Comparison of ENCODE assay signal across 24 cellular contexts in genomic region chr19:8120636-8121480, GRCh38. TPM values are rescaled to one million over a fixed set of nuclear protein-coding genes. Genes with fewer than 3 reads are reported as not detected.
A peak's percentile ranks its signal among the peaks of the same experiment; 100 is the strongest.
DNase-seq lines count a peak whose midpoint lies in the region; ATAC-seq, FAIRE-seq and TF ChIP-seq lines count a peak whose summit lies in the region.
"Had no signal": no experiment of that assay in that cellular context is flagged by ENCODE, and none has a peak within 500 bp of the region (broad histone marks: within the 10 kb centered on the region; RNA-seq: fewer than 3 reads in every experiment).

No MANE protein-coding gene starts in this region.

- H4K20me1 ChIP-seq in GM23338 (replicated peaks; ENCODE audit: insufficient read depth) (no peaks in the 10 kb centered on the region), H9 (ENCODE audit: control insufficient read depth, insufficient read depth, insufficient read length) (no peaks in the 10 kb centered on the region), H1 (replicated peaks in 1 of 2; ENCODE audit: control insufficient read depth in 1 of 2, insufficient read depth in 2 of 2, low read length in 2 of 2) (peaks cover 0 to 7% of the 10 kb centered on the region in 2 experiments)

- no peaks in the 10 kb centered on the region for H3K23me2 ChIP-seq in H9 (ENCODE audit: insufficient read length, low read depth, low read length, poor library complexity, severe bottlenecking)
- 0 out of 2 replicates have a peak, but pooled peaks cover 2% of the 10 kb centered on the region for H3K23me2 ChIP-seq in H1 (ENCODE audit: low read depth, low read length)

- H3F3A ChIP-seq in GM23338 (replicated peaks; ENCODE audit: low read depth): peaks cover 20% of the 10 kb centered on the region; the same call in 1 of the 2 replicates

- H3K4me3 ChIP-seq in GM23338 (no peak overlapping the region), H1 (ENCODE audit: extremely low read depth in 1 of 4, insufficient read depth in 2 of 4, low read depth in 3 of 4, low read length in 4 of 4) (no peak overlapping the region)

- H2BK12ac ChIP-seq in H9 (ENCODE audit: insufficient read length, low read depth, low read length): no peak overlapping the region
- peak overlapping the region; percentile 75; the same call in 1 of the 2 replicates for H2BK12ac ChIP-seq in H1 (ENCODE audit: low read depth, low read length)

- peaks cover 9% of the 10 kb centered on the region; the same call in 1 of the 2 replicates for H3K4me1 ChIP-seq in GM23338 (ENCODE audit: insufficient read depth)
- no peaks in the 10 kb centered on the region; the same call in 1 of the 2 replicates for H3K4me1 ChIP-seq in H9 (ENCODE audit: insufficient read depth, low read length)
- H3K4me1 ChIP-seq in H1 (replicated peaks in 1 of 4; ENCODE audit: control insufficient read depth in 3 of 4, insufficient read depth in 4 of 4, low read length in 3 of 4): peaks cover 0 to 7% (median 6%) of the 10 kb centered on the region in 4 experiments; a peak in 5 of 7 replicates

- H2BK20ac ChIP-seq in H9 (ENCODE audit: low read depth, low read length, poor library complexity, severe bottlenecking) (no peak overlapping the region), H1 (ENCODE audit: low read length) (no peak overlapping the region)

- H2BK120ac ChIP-seq in H9 (ENCODE audit: low read depth, low read length, poor library complexity, severe bottlenecking): no peak overlapping the region
- H2BK120ac ChIP-seq in H1 (replicated peaks; ENCODE audit: low read depth, low read length): no peak overlapping the region

- no peaks in the 10 kb centered on the region for H3K9me3 ChIP-seq in H9 (ENCODE audit: control insufficient read depth, low read depth, low read length)
- H3K9me3 ChIP-seq in H1 (ENCODE audit: insufficient read depth in 2 of 2, low read depth in 1 of 2, low read length in 1 of 2): no peaks in the 10 kb centered on the region

- FAIRE-seq in H1 (lab: Jason Lieb, UNC) (no peak), GM12892 (lab: Jason Lieb, UNC) (no peak)
- FAIRE-seq: H54 had no signal

- H4K8ac ChIP-seq in H9 (replicated peaks; ENCODE audit: insufficient read length, low read depth, low read length): no peak overlapping the region
- H4K8ac ChIP-seq in H1 (ENCODE audit: extremely low read depth, insufficient read depth, low read length): no peak overlapping the region; the same call in 1 of the 2 replicates

- H3T11ph ChIP-seq in H9 (ENCODE audit: low read length): no peak overlapping the region

- peaks cover 13% of the 10 kb centered on the region for H3K4me1 Mint-ChIP-seq in GM23338
- peaks cover 12% of the 10 kb centered on the region in 2 experiments for H3K4me1 Mint-ChIP-seq in H9
- H3K4me1 Mint-ChIP-seq: CD8-positive, alpha-beta memory T cell had no signal

- DNase-seq in GM23338 (ENCODE audit: low spot score): peak; percentile 72
- DNase-seq in H9: peak; percentile 85
- peak; percentile 17 to 56 for DNase-seq in H1 (ENCODE audit: low read depth in 1 of 2, low spot score in 2 of 2)
- peak; percentile 67 for DNase-seq in iPS-NIHi7 (ENCODE audit: extremely low spot score)
- no peak for DNase-seq in NCI-H2081 treated with DMSO at 0.1 percent for 48 hours (lab: John Stamatoyannopoulos, UW)
- DNase-seq in GM12892 (ENCODE audit: insufficient read length): no peak
- no peak for DNase-seq in left cardiac atrium
- DNase-seq: ACHN; C1 segment of cervical spinal cord; CD8-positive, alpha-beta memory T cell; DMS79; IMR-90; NCI-H1436; NCI-H2081; NCI-H446 treated with DMSO at 0.1 percent for 48 hours; NCI-H774; PC-3; SIG-M5; T-helper 1 cell had no signal

- H3K4me3 Mint-ChIP-seq in GM23338 (peak overlapping the region; percentile 3; the same call in 2 of the 3 replicates), H9 (peak overlapping the region in 1 of 2 experiments; percentile 59; a peak in 3 of 5 replicates)
- H3K4me3 Mint-ChIP-seq: CD8-positive, alpha-beta memory T cell had no signal

- H4K5ac ChIP-seq in H9 (ENCODE audit: insufficient read length, low read depth, low read length) (no peak overlapping the region), H1 (ENCODE audit: insufficient read length, low read depth, low read length) (no peak overlapping the region)

- H3K36me3 Mint-ChIP-seq in GM23338 (ENCODE audit: low read depth) (peaks cover 54% of the 10 kb centered on the region), H9 (ENCODE audit: insufficient read depth in 1 of 3, low read depth in 3 of 3) (peaks cover 19 to 33% (median 22%) of the 10 kb centered on the region in 3 experiments)
- H3K36me3 Mint-ChIP-seq: CD8-positive, alpha-beta memory T cell had no signal

- H2BK5ac ChIP-seq in H9 (ENCODE audit: insufficient read length, low read length) (no peak overlapping the region), H1 (ENCODE audit: low read depth, low read length) (peak overlapping the region; percentile 88)

- peaks cover 16% of the 10 kb centered on the region for H3K27me3 Mint-ChIP-seq in GM23338 (ENCODE audit: insufficient read depth, low read depth, poor library complexity)
- H3K27me3 Mint-ChIP-seq in H9 (ENCODE audit: low read depth): no peaks in the 10 kb centered on the region

- H2BK15ac ChIP-seq in H9 (ENCODE audit: low read depth, low read length) (no peak overlapping the region), H1 (ENCODE audit: low read length) (peak overlapping the region; percentile 61; the same call in 1 of the 2 replicates)

- H3K9ac ChIP-seq in H9 (ENCODE audit: extremely low read depth, insufficient read length, low read length): no peak overlapping the region
- H3K9ac ChIP-seq in H1 (replicated peaks in 1 of 4; ENCODE audit: extremely low read depth in 1 of 4, low read depth in 3 of 4, low read length in 3 of 4): no peak overlapping the region; a peak in 1 of 7 replicates

- TF ChIP-seq EP300 in H1 (IDR thresholded peaks at IDR 0.05; ENCODE audit: borderline replicate concordance in 1 of 2, low read depth in 2 of 2, low read length in 2 of 2): no peak

- no peaks in the 10 kb centered on the region for H3K27me3 ChIP-seq in GM23338 (ENCODE audit: insufficient read depth)
- H3K27me3 ChIP-seq in H9 (ENCODE audit: insufficient read depth, low read length): no peaks in the 10 kb centered on the region
- no peaks in the 10 kb centered on the region for H3K27me3 ChIP-seq in H1 (replicated peaks in 1 of 4; ENCODE audit: control insufficient read depth in 3 of 4, extremely low read depth in 1 of 4, insufficient read depth in 3 of 4, low read length in 3 of 4)

- H3K27ac ChIP-seq in GM23338 (ENCODE audit: low read depth): peak overlapping the region; percentile 86
- no peak overlapping the region for H3K27ac ChIP-seq in H9 (ENCODE audit: insufficient read length, low read depth, low read length)
- peak overlapping the region; percentile 9; the same call in 1 of the 2 replicates for H3K27ac ChIP-seq in H1 (ENCODE audit: low read depth, low read length)
- H3K27ac ChIP-seq: RWPE1 had no signal

- H3K23ac ChIP-seq in H9 (ENCODE audit: insufficient read length, low read depth, low read length) (no peak overlapping the region), H1 (ENCODE audit: insufficient read length) (no peak overlapping the region)

- H3K27ac Mint-ChIP-seq in GM23338 (peak overlapping the region; percentile 98), H9 (peak overlapping the region; percentile 83 to 96 (median 90))
- H3K27ac Mint-ChIP-seq: CD8-positive, alpha-beta memory T cell had no signal

- no peaks in the 10 kb centered on the region for H3K36me3 ChIP-seq in GM23338 (ENCODE audit: insufficient read depth)
- H3K36me3 ChIP-seq in H1 (ENCODE audit: control insufficient read depth in 2 of 4, insufficient read depth in 4 of 4, low read length in 3 of 4): peaks cover 7 to 27% (median 22%) of the 10 kb centered on the region in 4 experiments; a peak in 6 of 8 replicates

- H2AFZ ChIP-seq in GM23338 (no peak overlapping the region), H9 (ENCODE audit: low read length) (no peak overlapping the region), H1 (ENCODE audit: low read length) (no peak overlapping the region)

- TF ChIP-seq CTCF in GM23338 (conservative IDR thresholded peaks at IDR 0.05; ENCODE audit: low read depth in 2 of 2) (no peak), H9 (conservative IDR thresholded peaks at IDR 0.05) (no peak), H1 (IDR thresholded peaks at IDR 0.05; ENCODE audit: control extremely low read depth in 1 of 3, insufficient read depth in 1 of 3, low read depth in 1 of 3, low read length in 3 of 3) (no peak)

- H2AK5ac ChIP-seq in H9 (ENCODE audit: insufficient read length, low read length) (no peak overlapping the region), H1 (ENCODE audit: low read depth, low read length) (0 out of 2 replicates have a peak overlapping the region, but pooled peaks have one; percentile 39)

- no peaks in the 10 kb centered on the region for H3K9me2 ChIP-seq in GM23338 (ENCODE audit: insufficient read depth)

- intact Hi-C loops in left cardiac atrium (cut with DNase I): no loop called here

- CTCF ChIA-PET in H1 (lab: Charles Lee; ENCODE audit: partially characterized antibody): no interaction called here

- WGBS in H9 (ENCODE audit: extremely low coverage, insufficient read length, low lambda C conversion rate): no CpG with 5 or more reads among the region's 26 CpGs
- WGBS in H1 (ENCODE audit: extremely low coverage in 1 of 2, insufficient coverage in 1 of 2, insufficient read length in 1 of 2, insufficient replicate concordance in 2 of 2, low coverage in 1 of 2, low lambda C conversion rate in 2 of 2, missing lambda C conversion rate in 1 of 2), 2 experiments: 77% methylated on average over 24 of the region's 26 CpGs; no CpG with 5 or more reads in 1 of the 2 experiments

- H3K14ac ChIP-seq in H9 (ENCODE audit: insufficient read depth, low read length) (no peak overlapping the region), H1 (ENCODE audit: insufficient read length) (no peak overlapping the region)

- H3K79me1 ChIP-seq in H9 (ENCODE audit: insufficient read depth, low read depth, low read length, poor library complexity, severe bottlenecking): no peaks in the 10 kb centered on the region
- no peaks in the 10 kb centered on the region for H3K79me1 ChIP-seq in H1 (ENCODE audit: low read depth, low read length)

- ATAC-seq in GM23338 (peak; percentile 78), GM21526 (IDR thresholded peaks at IDR 0.05; ENCODE audit: low FRiP score, unreplicated experiment) (no peak), left cardiac atrium (no peak)
- ATAC-seq: PC-3, SK-N-SH treated with all-trans-retinoic acid at 6 μM for 48 hours had no signal

- H3K79me2 ChIP-seq in GM23338 (replicated peaks; ENCODE audit: insufficient read depth): no peaks in the 10 kb centered on the region
- no peaks in the 10 kb centered on the region for H3K79me2 ChIP-seq in H9 (ENCODE audit: insufficient read depth, low read length)
- H3K79me2 ChIP-seq in H1 (ENCODE audit: control insufficient read depth in 1 of 2, insufficient read depth in 2 of 2, low read length in 2 of 2): 0 out of 4 replicates have a peak, but pooled peaks cover 0 to 3% of the 10 kb centered on the region in 2 experiments

- H4K91ac ChIP-seq in H9 (ENCODE audit: insufficient read length, low read depth, low read length): no peak overlapping the region
- peak overlapping the region; percentile 97 for H4K91ac ChIP-seq in H1 (replicated peaks; ENCODE audit: insufficient read length, low read length)

- no peak for TF ChIP-seq RAD21 in H1 (IDR thresholded peaks at IDR 0.05 in 1 of 2, conservative IDR thresholded peaks at IDR 0.05 in 1 of 2; ENCODE audit: low read depth in 2 of 2, low read length in 2 of 2)

- H3K56ac ChIP-seq in H9 (ENCODE audit: insufficient read length, low read depth, low read length) (no peak overlapping the region), H1 (replicated peaks; ENCODE audit: insufficient read length, low read depth, low read length) (no peak overlapping the region)

- no peak overlapping the region for H3K4ac ChIP-seq in H9 (ENCODE audit: low read depth, low read length)
- H3K4ac ChIP-seq in H1 (replicated peaks; ENCODE audit: insufficient read length, low read depth, low read length): peak overlapping the region; percentile 8

- no peak overlapping the region for H3K18ac ChIP-seq in H9 (ENCODE audit: insufficient read length, low read depth, low read length)
- peak overlapping the region; percentile 71; the same call in 1 of the 2 replicates for H3K18ac ChIP-seq in H1 (ENCODE audit: extremely low read depth, low read length)

- H3K4me2 ChIP-seq in GM23338 (peak overlapping the region; percentile 54; the same call in 1 of the 2 replicates), H9 (ENCODE audit: insufficient read depth, insufficient read length, low read length) (no peak overlapping the region), H1 (ENCODE audit: insufficient read depth in 1 of 2, low read depth in 2 of 2, low read length in 2 of 2) (peak overlapping the region in 1 of 2 experiments; percentile 43; a peak in 2 of 4 replicates)

- H3K9me3 Mint-ChIP-seq in GM23338 (peaks cover 3% of the 10 kb centered on the region; the same call in 2 of the 3 replicates), H9 (no peaks in the 10 kb centered on the region; a peak in 1 of 5 replicates)
- H3K9me3 Mint-ChIP-seq: CD8-positive, alpha-beta memory T cell had no signal

- POLR2A ChIA-PET in H1 (lab: Charles Lee; ENCODE audit: partially characterized antibody): interaction anchor here (0.7 to 2.4 kb wide), 7 partner anchors 10 to 189 kb away, joined by 3 to 7 read pairs (median 3); partner anchors contain the start of gene TIMM44

- TF ChIP-seq POLR2A in H1 (IDR thresholded peaks at IDR 0.05; ENCODE audit: control extremely low read depth in 1 of 2, low read depth in 2 of 2, low read length in 2 of 2) (no peak), GM12892 (IDR thresholded peaks at IDR 0.05; ENCODE audit: low read depth, low read length) (no peak)

RNA-seq across cellular contexts. Expression of gene FBN3, which starts 28.5 kb away (rescaled TPM):
- 34.7 and 54.5 TPM in 2 replicates for total RNA-seq in GM23338 (2014; rRNA removed; shearing (Covaris generic))
- polyA plus RNA-seq in GM23338 (2016; fragmentation: Nextera tagmentation; extraction: Ambion mirVana) (7.7 and 8.5 TPM in 2 replicates), H1 (2011; rRNA removed) (37.1 and 64.1 TPM in 2 replicates)
- total RNA-seq in H9 (2021) (24.9 and 31.0 TPM in 2 replicates), left cardiac atrium (not detected)
- 38.7 and 39.0 TPM in 2 replicates for total RNA-seq in H1 (2021; fragmentation: NEBNext Ultra II Directional; extraction: Animal tissue kit (Norgen Biotek cat#: 25700))
- polyA plus RNA-seq in H1 (2011; cell fraction: cytosol; rRNA removed): 56.0 TPM
- polyA plus RNA-seq in H1 (2011; cell fraction: nucleus; rRNA removed): 303 TPM
- 37.9 to 66.2 TPM (median 58.6 TPM) in 4 replicates for polyA plus RNA-seq in H1 (2012, experiment 1 of 2)
- polyA plus RNA-seq in H1 (2012, experiment 2 of 2): 19.7 TPM
- polyA plus RNA-seq in H1 (2013, experiment 1 of 2): 27.8 TPM
- polyA plus RNA-seq in H1 (2013, experiment 2 of 2): 19.6 TPM
- polyA minus RNA-seq in H1 (2011; rRNA and poly(A)+ RNA removed): 77.0 and 93.3 TPM in 2 replicates
- polyA minus RNA-seq in H1 (2011; cell fraction: cytosol; rRNA and poly(A)+ RNA removed): 25.2 TPM
- 51.6 TPM for polyA minus RNA-seq in H1 (2011; cell fraction: nucleus; rRNA and poly(A)+ RNA removed)
- polyA plus RNA-seq in GM12892 (2012; ENCODE audit: missing spikeins): 0.02 TPM
- total RNA-seq: CD8-positive, alpha-beta memory T cell; IMR-90; M059J had no signal
- polyA plus RNA-seq: CD8-positive, alpha-beta memory T cell; IMR-90 had no signal

Comparison
In these comparisons a context has a peak if more than half of its experiments do, and no peak if none do; other contexts are left out.
1. DNase-seq: peak in GM23338 (single experiment), H9 (single experiment), H1 (2 of 2) and iPS-NIHi7 (single experiment); none in NCI-H2081 treated with DMSO at 0.1 percent for 48 hours (single experiment), GM12892 (single experiment) and left cardiac atrium (single experiment).
2. RNA of gene FBN3, which starts 28.5 kb away (total RNA-seq): 34.7 to 54.5 TPM in GM23338, 38.7 to 39.0 TPM in H1 and 24.9 to 31.0 TPM in H9; not detected in left cardiac atrium; every median in the first group is over 10 times any median in the second.